34 cellular contexts compared by ENCODE assay signal in genomic region chr2:240048237-240048636, GRCh38. TPM values are rescaled to one million over a fixed set of nuclear protein-coding genes. Genes with fewer than 3 reads are reported as not detected.
"Had no signal": no experiment of that assay in that cellular context is flagged by ENCODE, and none has a peak within 500 bp of the region (broad histone marks: within the 10 kb centered on the region; RNA-seq: fewer than 3 reads in every experiment).

No MANE protein-coding gene starts in this region.

- H3K4me1 Mint-ChIP-seq: memory B cell; naive thymus-derived CD4-positive, alpha-beta T cell; stimulated activated effector memory CD8-positive, alpha-beta T cell treated with anti-CD3 and anti-CD28 coated beads, Interleukin-12 subunit alpha, Interleukin-12 subunit beta, amount 100 ng/mL, for 72 hours had no signal

- FAIRE-seq: small intestine, urothelium cell line had no signal

- H3K27me3 ChIP-seq: ovary, testis, thyroid gland had no signal

- H3K4me3 Mint-ChIP-seq: memory B cell; naive thymus-derived CD4-positive, alpha-beta T cell; natural killer cell treated with Interleukin-12 subunit alpha and Interleukin-12 subunit beta and Interleukin-15 and Interleukin-18, amount 100 ng/mL, for 72 hours; stimulated activated effector memory CD8-positive, alpha-beta T cell treated with anti-CD3 and anti-CD28 coated beads, Interleukin-12 subunit alpha, Interleukin-12 subunit beta, amount 100 ng/mL, for 72 hours; stimulated activated naive CD8-positive, alpha-beta T cell treated with anti-CD3 and anti-CD28 coated beads, Interleukin-15, Interleukin-2, amounts not matched to agents 100 ng/mL and 50 ng/mL, for 24 hours had no signal

- H3K9me3 Mint-ChIP-seq: memory B cell; natural killer cell treated with Interleukin-12 subunit alpha and Interleukin-12 subunit beta and Interleukin-15 and Interleukin-18, amount 100 ng/mL, for 72 hours; stimulated activated effector memory CD8-positive, alpha-beta T cell treated with anti-CD3 and anti-CD28 coated beads, Interleukin-12 subunit alpha, Interleukin-12 subunit beta, amount 100 ng/mL, for 72 hours; stimulated activated naive CD8-positive, alpha-beta T cell treated with anti-CD3 and anti-CD28 coated beads, Interleukin-15, Interleukin-2, amounts not matched to agents 100 ng/mL and 50 ng/mL, for 24 hours had no signal

- H3K4me2 ChIP-seq: hepatocyte had no signal

- H3K36me3 Mint-ChIP-seq: memory B cell; naive thymus-derived CD4-positive, alpha-beta T cell; natural killer cell treated with Interleukin-12 subunit alpha and Interleukin-12 subunit beta and Interleukin-15 and Interleukin-18, amount 100 ng/mL, for 72 hours; stimulated activated effector memory CD8-positive, alpha-beta T cell treated with anti-CD3 and anti-CD28 coated beads, Interleukin-12 subunit alpha, Interleukin-12 subunit beta, amount 100 ng/mL, for 72 hours had no signal

- H3K79me2 ChIP-seq: hepatocyte had no signal

- H2AFZ ChIP-seq: hepatocyte had no signal

- ATAC-seq: heart right ventricle; mucosa of descending colon; naive thymus-derived CD4-positive, alpha-beta T cell; natural killer cell treated with Interleukin-12 subunit alpha and Interleukin-12 subunit beta and Interleukin-15 and Interleukin-18, amount 100 ng/mL, for 72 hours; stimulated activated effector memory CD8-positive, alpha-beta T cell treated with anti-CD3 and anti-CD28 coated beads, Interleukin-12 subunit alpha, Interleukin-12 subunit beta, amount 100 ng/mL, for 72 hours; upper lobe of right lung had no signal

- H3K4me3 ChIP-seq: heart right ventricle, hepatocyte, left ventricle myocardium inferior, mucosa of descending colon, ovary, right atrium auricular region, sigmoid colon, spleen, testis, thyroid gland, transverse colon, upper lobe of right lung had no signal

- H3K27ac ChIP-seq: heart right ventricle, hepatocyte, left ventricle myocardium inferior, ovary, right atrium auricular region, sigmoid colon, spleen, testis, thyroid gland, transverse colon, upper lobe of right lung had no signal

- H3K27ac Mint-ChIP-seq: memory B cell; naive thymus-derived CD4-positive, alpha-beta T cell; natural killer cell treated with Interleukin-12 subunit alpha and Interleukin-12 subunit beta and Interleukin-15 and Interleukin-18, amount 100 ng/mL, for 72 hours; progenitor cell of endocrine pancreas; stimulated activated effector memory CD8-positive, alpha-beta T cell treated with anti-CD3 and anti-CD28 coated beads, Interleukin-12 subunit alpha, Interleukin-12 subunit beta, amount 100 ng/mL, for 72 hours; stimulated activated naive CD8-positive, alpha-beta T cell treated with anti-CD3 and anti-CD28 coated beads, Interleukin-15, Interleukin-2, amounts not matched to agents 100 ng/mL and 50 ng/mL, for 24 hours had no signal

- H3K36me3 ChIP-seq: heart right ventricle, left ventricle myocardium inferior, ovary, right atrium auricular region, sigmoid colon, spleen, thyroid gland, transverse colon, upper lobe of right lung had no signal

- DNase-seq: heart right ventricle; islet precursor cell; left ventricle myocardium inferior; midbrain; mucosa of descending colon; naive thymus-derived CD4-positive, alpha-beta T cell; ovary; sigmoid colon; small intestine; spleen; stimulated activated CD4-positive, alpha-beta T cell treated with anti-CD3 and anti-CD28 coated beads, Interleukin-4, amount 100 ng/mL, for 24 hours; stimulated activated naive CD4-positive, alpha-beta T cell; testis; thyroid gland; transverse colon; upper lobe of right lung had no signal

- H3K4me1 ChIP-seq: heart right ventricle, left ventricle myocardium inferior, right atrium auricular region, sigmoid colon, spleen, thyroid gland, transverse colon, upper lobe of right lung had no signal

- H3K9me3 ChIP-seq: heart right ventricle, left ventricle myocardium inferior, mucosa of descending colon, ovary, right atrium auricular region, sigmoid colon, spleen, testis, thyroid gland, transverse colon, upper lobe of right lung had no signal

RNA-seq across cellular contexts. Expression of gene OR6B3, which starts 5.1 kb away (rescaled TPM):
- total RNA-seq: heart right ventricle; hepatocyte; kidney epithelial cell; left ventricle myocardium inferior; lung microvascular endothelial cell; mesenteric fat pad; mucosa of descending colon; myocyte; naive thymus-derived CD4-positive, alpha-beta T cell; natural killer cell treated with Interleukin-12 subunit alpha and Interleukin-12 subunit beta and Interleukin-15 and Interleukin-18, amount 100 ng/mL, for 72 hours; omental fat pad; ovary; progenitor cell of endocrine pancreas; pulmonary artery endothelial cell; renal cortical epithelial cell; right atrium auricular region; sigmoid colon; spleen; subcutaneous adipose tissue; thyroid gland; transverse colon; upper lobe of right lung had no signal
- polyA plus RNA-seq: heart right ventricle; hepatocyte; naive thymus-derived CD4-positive, alpha-beta T cell; neural cell; ovary; sigmoid colon; small intestine; spleen had no signal

RNA-seq across cellular contexts. Expression of gene OR6B2, which starts 18.0 kb away (rescaled TPM):
- total RNA-seq: heart right ventricle; hepatocyte; kidney epithelial cell; left ventricle myocardium inferior; lower leg skin; lung microvascular endothelial cell; mesenteric fat pad; mucosa of descending colon; myocyte; naive thymus-derived CD4-positive, alpha-beta T cell; natural killer cell treated with Interleukin-12 subunit alpha and Interleukin-12 subunit beta and Interleukin-15 and Interleukin-18, amount 100 ng/mL, for 72 hours; omental fat pad; ovary; progenitor cell of endocrine pancreas; pulmonary artery endothelial cell; renal cortical epithelial cell; right atrium auricular region; sigmoid colon; spleen; subcutaneous adipose tissue; testis; thyroid gland; transverse colon; upper lobe of right lung had no signal
- polyA plus RNA-seq: heart right ventricle; hepatocyte; naive thymus-derived CD4-positive, alpha-beta T cell; neural cell; ovary; sigmoid colon; small intestine; spleen had no signal
